ENCODE assay signal across 10 cellular contexts in the genomic region with DNA sequence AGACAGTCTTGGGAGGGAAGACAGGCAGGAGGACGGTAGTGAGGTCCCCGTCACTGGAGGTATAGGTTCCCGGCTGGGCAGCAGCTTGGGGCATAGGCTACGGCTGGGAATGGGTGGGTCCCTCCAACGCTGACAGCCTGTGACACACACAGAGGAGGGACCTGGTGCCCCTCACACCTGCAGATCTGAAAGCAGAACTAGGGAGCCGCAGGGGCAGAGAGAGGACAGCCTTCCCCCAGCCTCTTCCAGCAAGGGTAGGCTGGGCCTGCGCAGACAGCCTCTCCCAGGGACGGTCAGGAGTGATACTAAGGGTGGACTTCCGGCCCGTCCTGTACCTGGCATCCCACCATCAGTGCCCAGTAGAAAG. TPM values are rescaled to one million over a fixed set of nuclear protein-coding genes. Genes with fewer than 3 reads are reported as not detected.
A peak's percentile ranks its signal among the peaks of the same experiment; 100 is the strongest.
DNase-seq lines count a peak whose midpoint lies in the region; ATAC-seq, FAIRE-seq and TF ChIP-seq lines count a peak whose summit lies in the region.
"Had no signal": no experiment of that assay in that cellular context is flagged by ENCODE, and none has a peak within 500 bp of the region (broad histone marks: within the 10 kb centered on the region; RNA-seq: fewer than 3 reads in every experiment).

No MANE protein-coding gene starts in this region.

- no peaks in the 10 kb centered on the region for H3K9me3 Mint-ChIP-seq in activated T-cell treated with anti-CD3 and anti-CD28 coated beads, Interleukin-2, amount 50 U/mL, for 4 hours

- ATAC-seq in activated T-cell treated with anti-CD3 and anti-CD28 coated beads, Interleukin-2, amount 50 U/mL, for 4 hours: no peak
- ATAC-seq in HG03175 (IDR thresholded peaks at IDR 0.05; ENCODE audit: unreplicated experiment) (peak; percentile 57), GM12878 (peak; percentile 69)

- peak overlapping the region; percentile 52 for H3K4me3 ChIP-seq in GM12878

- no TSS peak for BruUV-seq in GM12878 (replicated peaks; lab: Mats Ljungman, UMichigan)

- TF ChIP-seq EP300 in GM12878 (IDR thresholded peaks at IDR 0.05; ENCODE audit: borderline replicate concordance in 1 of 2, control insufficient read depth in 1 of 2, low read depth in 2 of 2, low read length in 2 of 2): no peak; a peak in 1 of 4 replicates

- intact Hi-C loops in GM12878 (cut with micrococcal nuclease; ENCODE audit: unreplicated experiment): loop anchor here (2.0 to 5.0 kb wide), 3 partner anchors 48 to 160 kb away; partner anchors contain the start of gene ATP2A3

- H3K4me1 Mint-ChIP-seq in activated T-cell treated with anti-CD3 and anti-CD28 coated beads, Interleukin-2, amount 50 U/mL, for 4 hours (ENCODE audit: low read depth): peaks cover 57% of the 10 kb centered on the region

- H2AFZ ChIP-seq in GM12878 (ENCODE audit: control insufficient read depth, low read depth, low read length): peak overlapping the region; percentile 73

- H3K27me3 Mint-ChIP-seq in activated T-cell treated with anti-CD3 and anti-CD28 coated beads, Interleukin-2, amount 50 U/mL, for 4 hours (ENCODE audit: low read depth): no peaks in the 10 kb centered on the region

- no peak for FAIRE-seq in GM12878 (lab: Jason Lieb, UNC)

- H3K9me3 ChIP-seq in GM12878 (replicated peaks; ENCODE audit: control insufficient read depth, insufficient read depth, low read length): no peaks in the 10 kb centered on the region; the same call in 2 of the 3 replicates

- 4% methylated on average over 10 of the region's 10 CpGs for WGBS in GM12878 (ENCODE audit: insufficient coverage, insufficient replicate concordance, low lambda C conversion rate, missing lambda C conversion rate)

- CTCF ChIA-PET in GM12878 (lab: Yijun Ruan, JAX): interaction anchor here (0.5 to 7.7 kb wide), 43 partner anchors 9 to 499 kb away, joined by 3 to 119 read pairs (median 5); partner anchors contain the start of genes ATP2A3, CYB5D2 and ZZEF1

- H3K36me3 ChIP-seq in GM12878 (ENCODE audit: control insufficient read depth in 2 of 2, insufficient read depth in 2 of 2, low read length in 1 of 2): no peaks in the 10 kb centered on the region

- H3K36me3 Mint-ChIP-seq in activated T-cell treated with anti-CD3 and anti-CD28 coated beads, Interleukin-2, amount 50 U/mL, for 4 hours (ENCODE audit: insufficient read depth): no peaks in the 10 kb centered on the region

- RAD21 ChIA-PET in GM12878 (lab: Charles Lee; ENCODE audit: unreplicated experiment): interaction anchor here (0.6 to 5.9 kb wide), 25 partner anchors 9 to 648 kb away, joined by 3 to 70 read pairs (median 4); partner anchors contain the start of genes CAMKK1, CYB5D2, NCBP3 and ZZEF1

- H3K27ac ChIP-seq in GM12878 (ENCODE audit: control insufficient read depth, insufficient read depth): peak overlapping the region; percentile 86

- DNase-seq in activated T-cell treated with anti-CD3 and anti-CD28 coated beads, Interleukin-2, amount 50 U/mL, for 4 hours: no peak
- no peak for DNase-seq in activated T-cell treated with anti-CD3 and anti-CD28 coated beads, Interleukin-2, amount 50 U/mL, for 48 hours
- peak; percentile 49 for DNase-seq in GM12878 (ENCODE audit: low read depth, low spot score)
- no peak for DNase-seq in stimulated activated CD4-positive, alpha-beta T cell treated with anti-CD3 and anti-CD28 coated beads, Interleukin-15, amount 100 ng/mL, for 24 hours
- DNase-seq in COR-L47 (lab: John Stamatoyannopoulos, UW): no peak
- DNase-seq in activated CD4-positive, CD25-positive, alpha-beta regulatory T cell (lab: John Stamatoyannopoulos, UW): no peak
- no peak for DNase-seq in NCI-H2196 (lab: John Stamatoyannopoulos, UW; ENCODE audit: unreplicated experiment)
- DNase-seq: NCI-H2029 had no signal

- TF ChIP-seq CTCF in GM12878 (IDR thresholded peaks at IDR 0.05 in 2 of 3, conservative IDR thresholded peaks at IDR 0.05 in 1 of 3; ENCODE audit: control insufficient read depth in 2 of 3, extremely low read depth in 1 of 3, insufficient read depth in 1 of 3, low read depth in 3 of 3, low read length in 3 of 3): no peak

- H3K4me2 ChIP-seq in GM12878 (ENCODE audit: control insufficient read depth, insufficient read depth): peak overlapping the region; percentile 81

- peak overlapping the region; percentile 59 for H3K9ac ChIP-seq in GM12878 (ENCODE audit: control insufficient read depth, insufficient read depth, low read length)

- TF ChIP-seq RAD21 in GM12878 (IDR thresholded peaks at IDR 0.05; ENCODE audit: insufficient read depth, low read depth, low read length): no peak

- SMC1A ChIA-PET in GM12878 (lab: Charles Lee; ENCODE audit: uncharacterized antibody, unreplicated experiment): interaction anchor here (0.9 to 4.5 kb wide), 19 partner anchors 11 to 176 kb away, joined by 3 to 45 read pairs (median 6); no protein-coding TSS in a partner anchor

- TF ChIP-seq POLR2A in GM12878 (IDR thresholded peaks at IDR 0.05; ENCODE audit: low read depth, low read length): peak; percentile 75

- no peaks in the 10 kb centered on the region for H4K20me1 ChIP-seq in GM12878 (ENCODE audit: control insufficient read depth, insufficient read depth)

- in situ Hi-C loops in GM12878 (cut with MboI): loop anchor here (5.0 kb wide), 1 partner anchor 93 kb away; no protein-coding TSS in a partner anchor

- H3K79me2 ChIP-seq in GM12878 (ENCODE audit: control insufficient read depth, insufficient read depth, low read length): peaks cover 15% of the 10 kb centered on the region

- no peaks in the 10 kb centered on the region for H3K27me3 ChIP-seq in GM12878 (replicated peaks in 1 of 2; ENCODE audit: control insufficient read depth in 2 of 2, insufficient read depth in 2 of 2, low read length in 1 of 2)

- peaks cover 54% of the 10 kb centered on the region for H3K4me1 ChIP-seq in GM12878 (ENCODE audit: control insufficient read depth, insufficient read depth, low read length)

- POLR2A ChIA-PET in GM12878 (lab: Charles Lee): interaction anchor here (0.5 to 4.2 kb wide), 7 partner anchors 11 to 183 kb away, joined by 3 to 18 read pairs (median 5); partner anchors contain the start of gene ATP2A3

- H3K4me3 Mint-ChIP-seq in activated T-cell treated with anti-CD3 and anti-CD28 coated beads, Interleukin-2, amount 50 U/mL, for 4 hours: peak overlapping the region; percentile 26

RNA-seq across cellular contexts. Expression of gene P2RX1, which starts 2.0 kb away (rescaled TPM):
- total RNA-seq in activated T-cell treated with anti-CD3 and anti-CD28 coated beads, Interleukin-2, amount 50 U/mL, for 4 hours: under 1 TPM; 0.13 to 0.52 (median 0.21) TPM
- total RNA-seq in GM12878 (2013; cell fraction: nucleolus; rRNA removed): 6.9 and 8.0 TPM in 2 replicates
- total RNA-seq in GM12878 (2014; rRNA removed): 5.5 and 5.9 TPM in 2 replicates
- 2.7 and 3.1 TPM in 2 replicates for total RNA-seq in GM12878 (2014; rRNA removed; fragmentation: Illumina TruSeq; extraction: Trizol)
- 5.0 and 5.1 TPM in 2 replicates for total RNA-seq in GM12878 (2021)
- 1.5 TPM for polyA plus RNA-seq in GM12878 (2011; ENCODE audit: low read depth)
- 0.12 and 0.19 TPM in 2 replicates for polyA plus RNA-seq in GM12878 (2011; rRNA removed)
- 0.10 and 0.25 TPM in 2 replicates for polyA plus RNA-seq in GM12878 (2011; cell fraction: cytosol; rRNA removed)
- polyA plus RNA-seq in GM12878 (2011; cell fraction: nucleus; rRNA removed): 0.80 and 1.5 TPM in 2 replicates
- polyA plus RNA-seq in GM12878 (2012): 3.1 and 4.9 TPM in 2 replicates
- 2.4 and 3.2 TPM in 2 replicates for polyA plus RNA-seq in GM12878 (2014; fragmentation: Illumina TruSeq; extraction: Trizol)
- under 1 TPM; 0.16 to 0.22 TPM for polyA plus RNA-seq in GM12878 (2014; fragmentation: Nextera tagmentation; extraction: Ambion mirVana)
- 5.6 and 6.2 TPM in 2 replicates for polyA plus RNA-seq in GM12878 (2014; rRNA removed)
- polyA plus RNA-seq in GM12878 (2016; fragmentation: Nextera tagmentation; extraction: Ambion mirVana): 1 to 10 TPM; 3.6 to 4.3 TPM
- 0.22 TPM in 1 of 2 replicates, not detected in the other for polyA minus RNA-seq in GM12878 (2011; rRNA and poly(A)+ RNA removed)
- not detected in 2 replicates for polyA minus RNA-seq in GM12878 (2011; cell fraction: cytosol; rRNA and poly(A)+ RNA removed)
- 0.29 and 0.36 TPM in 2 replicates for polyA minus RNA-seq in GM12878 (2011; cell fraction: nucleus; rRNA and poly(A)+ RNA removed)
- total RNA-seq: lung microvascular endothelial cell had no signal

RNA-seq across cellular contexts. Expression of gene CAMKK1, which starts 21.4 kb away (rescaled TPM):
- 1 to 10 TPM; 4.2 to 7.5 (median 7.4) TPM for total RNA-seq in activated T-cell treated with anti-CD3 and anti-CD28 coated beads, Interleukin-2, amount 50 U/mL, for 4 hours
- total RNA-seq in GM12878 (2013; cell fraction: nucleolus; rRNA removed): 8.9 and 10.3 TPM in 2 replicates
- total RNA-seq in GM12878 (2014; rRNA removed) (0.27 and 0.62 TPM in 2 replicates), GM12878 (2014; rRNA removed; fragmentation: Illumina TruSeq; extraction: Trizol) (0.23 and 0.27 TPM in 2 replicates), GM12878 (2021) (0.49 and 0.58 TPM in 2 replicates)
- 0.87 TPM for polyA plus RNA-seq in GM12878 (2011; ENCODE audit: low read depth)
- polyA plus RNA-seq in GM12878 (2011; rRNA removed) (0.76 and 0.84 TPM in 2 replicates), GM12878 (2014; fragmentation: Illumina TruSeq; extraction: Trizol) (0.17 and 0.34 TPM in 2 replicates), GM12878 (2014; fragmentation: Nextera tagmentation; extraction: Ambion mirVana) (under 1 TPM; 0.06 to 0.09 TPM), GM12878 (2014; rRNA removed) (0.36 and 0.41 TPM in 2 replicates), GM12878 (2016; fragmentation: Nextera tagmentation; extraction: Ambion mirVana) (under 1 TPM; 0.12 to 0.63 TPM)
- 1.3 and 1.4 TPM in 2 replicates for polyA plus RNA-seq in GM12878 (2011; cell fraction: cytosol; rRNA removed)
- 3.5 and 4.7 TPM in 2 replicates for polyA plus RNA-seq in GM12878 (2011; cell fraction: nucleus; rRNA removed)
- 1.7 and 2.0 TPM in 2 replicates for polyA plus RNA-seq in GM12878 (2012)
- polyA minus RNA-seq in GM12878 (2011; rRNA and poly(A)+ RNA removed): 0.80 and 2.4 TPM in 2 replicates
- 0.40 and 0.94 TPM in 2 replicates for polyA minus RNA-seq in GM12878 (2011; cell fraction: cytosol; rRNA and poly(A)+ RNA removed)
- 0.73 and 1.4 TPM in 2 replicates for polyA minus RNA-seq in GM12878 (2011; cell fraction: nucleus; rRNA and poly(A)+ RNA removed)

RNA-seq across cellular contexts. Expression of gene ATP2A3, which starts 49.9 kb away (rescaled TPM):
- 10 to 100 TPM; 55.8 to 68.8 (median 63.6) TPM for total RNA-seq in activated T-cell treated with anti-CD3 and anti-CD28 coated beads, Interleukin-2, amount 50 U/mL, for 4 hours
- 101 and 113 TPM in 2 replicates for total RNA-seq in GM12878 (2013; cell fraction: nucleolus; rRNA removed)
- total RNA-seq in GM12878 (2014; rRNA removed) (42.3 and 48.7 TPM in 2 replicates), GM12878 (2014; rRNA removed; fragmentation: Illumina TruSeq; extraction: Trizol) (15.7 and 20.1 TPM in 2 replicates), GM12878 (2021) (91.7 and 99.2 TPM in 2 replicates)
- 24.6 TPM for polyA plus RNA-seq in GM12878 (2011; ENCODE audit: low read depth)
- polyA plus RNA-seq in GM12878 (2011; rRNA removed) (11.9 and 27.0 TPM in 2 replicates), GM12878 (2014; fragmentation: Illumina TruSeq; extraction: Trizol) (11.6 and 26.5 TPM in 2 replicates), GM12878 (2014; fragmentation: Nextera tagmentation; extraction: Ambion mirVana) (1 to 10 TPM; 1.0 to 3.0 TPM), GM12878 (2014; rRNA removed) (66.4 and 78.9 TPM in 2 replicates), GM12878 (2016; fragmentation: Nextera tagmentation; extraction: Ambion mirVana) (10 to 100 TPM; 61.1 to 62.8 TPM)
- polyA plus RNA-seq in GM12878 (2011; cell fraction: cytosol; rRNA removed): 33.7 and 42.7 TPM in 2 replicates
- 110 and 156 TPM in 2 replicates for polyA plus RNA-seq in GM12878 (2011; cell fraction: nucleus; rRNA removed)
- polyA plus RNA-seq in GM12878 (2012): 53.3 and 60.4 TPM in 2 replicates
- 33.0 and 50.5 TPM in 2 replicates for polyA minus RNA-seq in GM12878 (2011; rRNA and poly(A)+ RNA removed)
- 22.2 and 24.8 TPM in 2 replicates for polyA minus RNA-seq in GM12878 (2011; cell fraction: cytosol; rRNA and poly(A)+ RNA removed)
- polyA minus RNA-seq in GM12878 (2011; cell fraction: nucleus; rRNA and poly(A)+ RNA removed): 32.2 and 63.0 TPM in 2 replicates

Comparison
In these comparisons a context has a peak if more than half of its experiments do, and no peak if none do; other contexts are left out.
1. ATAC-seq: peak in HG03175 (single experiment) and GM12878 (single experiment); none in activated T-cell treated with anti-CD3 and anti-CD28 coated beads, Interleukin-2, amount 50 U/mL, for 4 hours (0 of 2).